Comparison of ENCODE assay signal across 25 cellular contexts in genomic region chr14:92484132-92484823, GRCh38. TPM values are rescaled to one million over a fixed set of nuclear protein-coding genes. Genes with fewer than 3 reads are reported as not detected.
"Had no signal": no experiment of that assay in that cellular context is flagged by ENCODE, and none has a peak within 500 bp of the region (broad histone marks: within the 10 kb centered on the region; RNA-seq: fewer than 3 reads in every experiment).

No MANE protein-coding gene starts in this region.

- H3K27me3 ChIP-seq: ascending aorta, body of pancreas, MG63, SJCRH30 had no signal

- H3K9me3 ChIP-seq: ascending aorta, body of pancreas, MG63, SJCRH30, SK-N-SH had no signal

- H3K9ac ChIP-seq: SK-N-SH had no signal

- H3K4me1 Mint-ChIP-seq: activated CD4-positive, alpha-beta T cell treated with anti-CD3 and anti-CD28 coated beads, Interleukin-2, amount 10 ng/mL, durations not matched to agents 7 days and 5 days; activated naive CD4-positive, alpha-beta T cell treated with anti-CD3 and anti-CD28 coated beads, Interleukin-2, amount 50 U/mL, for 24 hours had no signal

- H3K27ac Mint-ChIP-seq: activated CD4-positive, alpha-beta memory T cell treated with anti-CD3 and anti-CD28 coated beads for 36 hours; activated CD4-positive, alpha-beta T cell treated with anti-CD3 and anti-CD28 coated beads, Interleukin-2, amount 10 ng/mL, durations not matched to agents 7 days and 5 days; activated naive CD4-positive, alpha-beta T cell treated with anti-CD3 and anti-CD28 coated beads, Interleukin-2, amount 50 U/mL, for 24 hours; activated T-cell treated with anti-CD3 and anti-CD28 coated beads, Interleukin-2, amount 50 U/mL, for 24 hours; activated T-helper 1 cell treated with anti-CD3 and anti-CD28 coated beads, Interleukin-12 subunit alpha, Interleukin-12 subunit beta, Interleukin-2, Interleukin-4 antibody, amounts not matched to agents 30 ng/mL and 10 ng/mL and 1 ng/mL, durations not matched to agents 14 hours and 24 hours and 36 hours had no signal

- H3K4me2 ChIP-seq: SK-N-SH had no signal

- FAIRE-seq: bronchial epithelial cell had no signal

- H3K27ac ChIP-seq: ascending aorta, body of pancreas, SJCRH30, VCaP had no signal

- H3K4me3 Mint-ChIP-seq: activated CD4-positive, alpha-beta memory T cell treated with anti-CD3 and anti-CD28 coated beads for 36 hours; activated CD4-positive, alpha-beta T cell treated with anti-CD3 and anti-CD28 coated beads, Interleukin-2, amount 10 ng/mL, durations not matched to agents 7 days and 5 days; activated naive CD4-positive, alpha-beta T cell treated with anti-CD3 and anti-CD28 coated beads, Interleukin-2, amount 50 U/mL, for 24 hours; activated T-cell treated with anti-CD3 and anti-CD28 coated beads, Interleukin-2, amount 50 U/mL, for 24 hours; activated T-helper 1 cell treated with anti-CD3 and anti-CD28 coated beads, Interleukin-12 subunit alpha, Interleukin-12 subunit beta, Interleukin-2, Interleukin-4 antibody, amounts not matched to agents 30 ng/mL and 10 ng/mL and 1 ng/mL, durations not matched to agents 14 hours and 24 hours and 36 hours had no signal

- H3K27me3 Mint-ChIP-seq: activated naive CD4-positive, alpha-beta T cell treated with anti-CD3 and anti-CD28 coated beads, Interleukin-2, amount 50 U/mL, for 24 hours; activated T-cell treated with anti-CD3 and anti-CD28 coated beads, Interleukin-2, amount 50 U/mL, for 24 hours had no signal

- H3K36me3 ChIP-seq: ascending aorta, MG63, SJCRH30 had no signal

- H3K4me3 ChIP-seq: ascending aorta, body of pancreas, MG63, SJCRH30 had no signal

- H3K4me1 ChIP-seq: ascending aorta, body of pancreas, SJCRH30 had no signal

- DNase-seq: activated CD4-positive, alpha-beta memory T cell treated with anti-CD3 and anti-CD28 coated beads for 36 hours; activated CD4-positive, alpha-beta T cell treated with anti-CD3 and anti-CD28 coated beads, Interleukin-2, amount 10 ng/mL, durations not matched to agents 7 days and 5 days; activated CD4-positive, CD25-positive, alpha-beta regulatory T cell; activated effector memory CD4-positive, alpha-beta T cell treated with Interleukin-2 at 50 U/mL for 16 hours; activated naive CD4-positive, alpha-beta T cell; activated T-cell treated with anti-CD3 and anti-CD28 coated beads, Interleukin-2, amount 50 U/mL, for 24 hours; amniotic stem cell; body of pancreas; MG63; MV-4-11; NCI-H1105; NCI-H1436 treated with DMSO at 0.1 percent for 48 hours; NCI-H187; NCI-H2081; NCI-H510A treated with DMSO at 0.1 percent for 48 hours; Right ventricle myocardium superior; SJCRH30; SK-N-SH; T-helper 1 cell had no signal

- H3K36me3 Mint-ChIP-seq: activated CD4-positive, alpha-beta memory T cell treated with anti-CD3 and anti-CD28 coated beads for 36 hours had no signal

- H3K9me3 Mint-ChIP-seq: activated CD4-positive, alpha-beta memory T cell treated with anti-CD3 and anti-CD28 coated beads for 36 hours; activated CD4-positive, alpha-beta T cell treated with anti-CD3 and anti-CD28 coated beads, Interleukin-2, amount 10 ng/mL, durations not matched to agents 7 days and 5 days; activated naive CD4-positive, alpha-beta T cell treated with anti-CD3 and anti-CD28 coated beads, Interleukin-2, amount 50 U/mL, for 24 hours; activated T-cell treated with anti-CD3 and anti-CD28 coated beads, Interleukin-2, amount 50 U/mL, for 24 hours; activated T-helper 1 cell treated with anti-CD3 and anti-CD28 coated beads, Interleukin-12 subunit alpha, Interleukin-12 subunit beta, Interleukin-2, Interleukin-4 antibody, amounts not matched to agents 30 ng/mL and 10 ng/mL and 1 ng/mL, durations not matched to agents 14 hours and 24 hours and 36 hours had no signal

RNA-seq across cellular contexts. Expression of gene RIN3, which starts 29.3 kb away (rescaled TPM):
- total RNA-seq: OCI-LY7, SJCRH30 had no signal
